13 cellular contexts compared by ENCODE assay signal in the genomic region with DNA sequence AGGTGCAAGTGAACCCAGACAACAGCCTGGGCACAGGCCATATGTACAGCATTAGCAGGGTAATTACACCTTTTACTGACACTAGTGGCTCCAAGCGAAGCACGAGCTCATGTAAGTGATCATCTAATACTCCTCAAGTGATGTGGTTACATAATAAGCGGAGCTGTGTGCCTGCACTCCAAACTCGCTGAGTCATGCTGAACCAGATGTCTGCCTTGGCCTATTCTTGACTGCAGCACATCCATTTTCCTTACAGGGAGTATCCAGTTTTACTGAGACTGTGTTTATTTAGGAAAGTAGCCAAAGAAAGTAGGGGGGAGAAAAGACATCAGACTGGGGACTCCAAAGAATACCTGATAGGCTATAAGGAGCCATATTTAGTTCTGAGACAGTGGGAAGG.
DNase-seq lines count a peak whose midpoint lies in the region; TF ChIP-seq lines count a peak whose summit lies in the region.
"Had no signal": no experiment of that assay in that cellular context is flagged by ENCODE, and none has a peak within 500 bp of the region (broad histone marks: within the 10 kb centered on the region; RNA-seq: fewer than 3 reads in every experiment).

No MANE protein-coding gene starts in this region.

- no peaks in the 10 kb centered on the region for H3K27me3 Mint-ChIP-seq in type B pancreatic cell

- H3K4me1 Mint-ChIP-seq in type B pancreatic cell (ENCODE audit: unreplicated experiment) = no peaks in the 10 kb centered on the region
- H3K4me1 Mint-ChIP-seq: CD14-positive monocyte had no signal

- H3K27ac Mint-ChIP-seq in type B pancreatic cell = no peak overlapping the region
- H3K27ac Mint-ChIP-seq: CD14-positive monocyte had no signal

- no peak overlapping the region for H3K4me3 Mint-ChIP-seq in type B pancreatic cell
- H3K4me3 Mint-ChIP-seq: CD14-positive monocyte had no signal

- H3K4me3 ChIP-seq in fibroblast of pulmonary artery (replicated peaks; ENCODE audit: low read depth, low read length) = no peak overlapping the region
- H3K4me3 ChIP-seq: hepatocyte, left ventricle myocardium inferior had no signal

- no peak for TF ChIP-seq CTCF in fibroblast of pulmonary artery (IDR thresholded peaks at IDR 0.05; ENCODE audit: low read length, missing control alignments)
- TF ChIP-seq CTCF in type B pancreatic cell (conservative IDR thresholded peaks at IDR 0.05) = no peak

- DNase-seq in COLO668 (lab: John Stamatoyannopoulos, UW; ENCODE audit: unreplicated experiment) = peak; percentile 8
- peak; percentile 91 for DNase-seq in H4 (ENCODE audit: low spot score)
- DNase-seq in SHP77 treated with DMSO at 0.1 percent for 48 hours (lab: John Stamatoyannopoulos, UW) = peak; percentile 73
- DNase-seq in fibroblast of pulmonary artery (ENCODE audit: low read depth) = peak; percentile 2
- DNase-seq in putamen (ENCODE audit: low spot score) = no peak
- no peak for DNase-seq in type B pancreatic cell (ENCODE audit: extremely low spot score, unreplicated experiment)
- no peak for DNase-seq in activated CD4-positive, CD25-positive, alpha-beta regulatory T cell (lab: John Stamatoyannopoulos, UW)
- DNase-seq in dedifferentiated amniotic fluid mesenchymal stem cell (ENCODE audit: extremely low spot score) = no peak
- DNase-seq: activated effector memory CD4-positive, alpha-beta T cell treated with anti-CD3 and anti-CD28 coated beads, Interleukin-2, amount 50 U/mL, for 16 hours; left ventricle myocardium inferior; stimulated activated naive CD8-positive, alpha-beta T cell treated with anti-CD3 and anti-CD28 coated beads, Interleukin-15, Interleukin-2, amounts not matched to agents 100 U/mL and 50 U/mL, for 24 hours had no signal

- no peaks in the 10 kb centered on the region for H3K9me3 Mint-ChIP-seq in type B pancreatic cell

- no peaks in the 10 kb centered on the region for H3K36me3 Mint-ChIP-seq in type B pancreatic cell
- H3K36me3 Mint-ChIP-seq: CD14-positive monocyte had no signal

Comparison
In these comparisons a context has a peak if more than half of its experiments do, and no peak if none do; other contexts are left out.
1. DNase-seq: peak in COLO668 (single experiment), H4 (single experiment), SHP77 treated with DMSO at 0.1 percent for 48 hours (single experiment) and fibroblast of pulmonary artery (single experiment); none in putamen (single experiment), type B pancreatic cell (single experiment), activated CD4-positive, CD25-positive, alpha-beta regulatory T cell (0 of 4) and dedifferentiated amniotic fluid mesenchymal stem cell (single experiment).